7 cellular contexts compared by ENCODE assay signal in genomic region chr17:11768981-11769380, GRCh38.
"Had no signal": no experiment of that assay in that cellular context is flagged by ENCODE, and none has a peak within 500 bp of the region (broad histone marks: within the 10 kb centered on the region; RNA-seq: fewer than 3 reads in every experiment).

No MANE protein-coding gene starts in this region.

- H2AFZ ChIP-seq: GM23338 had no signal

- H3K4me2 ChIP-seq: GM23338 had no signal

- H3K4me1 ChIP-seq: HAP-1 had no signal

- FAIRE-seq: HepG2 had no signal

- DNase-seq: H7, HFFc6, KBM-7 had no signal

- H3K36me3 ChIP-seq: HAP-1 had no signal

- H3K9me3 ChIP-seq: HAP-1 had no signal

- H3K4me3 ChIP-seq: GM23338, HAP-1 had no signal

- H3K27ac ChIP-seq: HL-60 had no signal
